ENCODE assay signal across 8 cellular contexts in genomic region chr3:149752788-149753136, GRCh38. TPM values are rescaled to one million over a fixed set of nuclear protein-coding genes. Genes with fewer than 3 reads are reported as not detected.
A peak's percentile ranks its signal among the peaks of the same experiment; 100 is the strongest.
DNase-seq lines count a peak whose midpoint lies in the region; ATAC-seq and TF ChIP-seq lines count a peak whose summit lies in the region.

No MANE protein-coding gene starts in this region.

- ATAC-seq in HG03354 (IDR thresholded peaks at IDR 0.05; ENCODE audit: poor library complexity, severe bottlenecking, unreplicated experiment) (peak; percentile 9), natural killer cell (peak in 1 of 3 donors; percentile 3), HG03521 (IDR thresholded peaks at IDR 0.05; ENCODE audit: unreplicated experiment) (no peak), HG03139 (IDR thresholded peaks at IDR 0.05; ENCODE audit: unreplicated experiment) (no peak)

- DNase-seq in CD14-positive monocyte (ENCODE audit: low spot score) (no peak), caudate nucleus (lab: John Stamatoyannopoulos, UW) (no peak), natural killer cell (no peak), CD1c-positive myeloid dendritic cell (ENCODE audit: extremely low spot score) (no peak), amygdala (lab: John Stamatoyannopoulos, UW) (no peak)

- H3K9me3 Mint-ChIP-seq in CD14-positive monocyte (peaks cover 0 to 3% (median 0%) of the 10 kb centered on the region in 7 donors), natural killer cell (no peaks in the 10 kb centered on the region)

- H3K4me3 Mint-ChIP-seq in CD14-positive monocyte, result peak overlapping the region; percentile 95 to 99
- H3K4me3 Mint-ChIP-seq in natural killer cell, result peak overlapping the region; percentile 98

- intact Hi-C loops in CD14-positive monocyte (cut with micrococcal nuclease), result loop anchor here in 1 of 2 donors (5.0 kb wide), 1 partner anchor 55 kb away; no protein-coding TSS in a partner anchor
- intact Hi-C loops in natural killer cell (cut with micrococcal nuclease), result loop anchor here (1.0 kb wide), 1 partner anchor 61 kb away; the partner anchor contains the start of gene RNF13

- H3K36me3 Mint-ChIP-seq in CD14-positive monocyte (peaks cover 25 to 30% of the 10 kb centered on the region in 2 donors), natural killer cell (peaks cover 6% of the 10 kb centered on the region)

- H3K27me3 Mint-ChIP-seq in CD14-positive monocyte (ENCODE audit: low read depth in 3 of 3) (peaks cover 0 to 4% (median 0%) of the 10 kb centered on the region in 3 donors), natural killer cell (ENCODE audit: low read depth in 2 of 2) (peaks cover 16 to 20% of the 10 kb centered on the region in 2 donors)

- TF ChIP-seq CTCF in CD14-positive monocyte (IDR thresholded peaks at IDR 0.05) (peak; percentile 7), natural killer cell (IDR thresholded peaks at IDR 0.05) (no peak)

- peaks cover 21% of the 10 kb centered on the region for H3K4me1 Mint-ChIP-seq in CD14-positive monocyte
- H3K4me1 Mint-ChIP-seq in natural killer cell, result peaks cover 21 to 27% of the 10 kb centered on the region in 2 donors

- H3K27ac ChIP-seq in caudate nucleus (ENCODE audit: low read depth, low read length), result peak overlapping the region; percentile 11

- H3K27ac Mint-ChIP-seq in CD14-positive monocyte (peak overlapping the region in 1 of 7 donors; percentile 86), natural killer cell (peak overlapping the region; percentile 84 to 95)

RNA-seq across cellular contexts. Expression of gene COMMD2, which starts 0.5 kb away (rescaled TPM):
- polyA plus RNA-seq in CD14-positive monocyte, result 10 to 100 TPM; 73.5 to 74.4 TPM
- total RNA-seq in natural killer cell, result 10 to 100 TPM; 39.9 to 42.9 (median 40.0) TPM

RNA-seq across cellular contexts. Expression of gene ANKUB1, which starts 39.6 kb away (rescaled TPM):
- not detected for polyA plus RNA-seq in CD14-positive monocyte
- total RNA-seq in natural killer cell, result not detected
